28 cellular contexts compared by ENCODE assay signal in the genomic region with DNA sequence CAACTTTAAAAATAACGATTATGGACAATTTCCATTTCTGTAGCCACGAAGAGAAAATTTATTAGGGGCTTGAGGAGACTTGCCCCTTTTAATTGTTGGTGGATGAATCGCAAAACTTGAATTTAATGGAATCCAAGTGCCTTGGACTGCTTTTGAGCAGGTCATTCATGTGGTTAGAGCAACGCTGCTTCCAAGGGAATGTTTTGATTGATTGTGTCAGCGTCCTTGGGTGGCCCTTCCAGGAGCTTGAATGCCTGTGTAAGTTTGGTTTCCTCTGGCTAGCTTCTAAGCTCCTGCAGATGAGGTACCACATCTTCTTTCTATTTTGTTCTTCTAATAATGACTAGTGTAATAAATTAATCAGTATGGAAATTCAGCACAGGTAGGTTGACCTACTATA.
DNase-seq lines count a peak whose midpoint lies in the region; ATAC-seq and TF ChIP-seq lines count a peak whose summit lies in the region.
"Had no signal": no experiment of that assay in that cellular context is flagged by ENCODE, and none has a peak within 500 bp of the region (broad histone marks: within the 10 kb centered on the region; RNA-seq: fewer than 3 reads in every experiment).

No MANE protein-coding gene starts in this region.

- H3K4me1 ChIP-seq in SJSA1 (replicated peaks) (peaks cover 25% of the 10 kb centered on the region), osteoblast (ENCODE audit: insufficient read depth, low read length) (peaks cover 42% of the 10 kb centered on the region)
- H3K4me1 ChIP-seq: BLaER1, prostate gland, suprapubic skin had no signal

- H3K79me2 ChIP-seq in osteoblast (ENCODE audit: insufficient read depth, low read length): peaks cover 85% of the 10 kb centered on the region

- H3K9me3 ChIP-seq in AG04450 (ENCODE audit: control insufficient read depth, insufficient read depth, low read length): no peaks in the 10 kb centered on the region
- H3K9me3 ChIP-seq in SJSA1 (replicated peaks): no peaks in the 10 kb centered on the region
- H3K9me3 ChIP-seq in osteoblast (ENCODE audit: low read depth, low read length): no peaks in the 10 kb centered on the region
- H3K9me3 ChIP-seq: BLaER1, esophagus squamous epithelium, prostate gland, suprapubic skin had no signal

- H3K4me2 ChIP-seq in osteoblast (ENCODE audit: insufficient read depth, low read length): no peak overlapping the region
- H3K4me2 ChIP-seq: BLaER1 had no signal

- no peaks in the 10 kb centered on the region for H4K20me1 ChIP-seq in osteoblast (ENCODE audit: insufficient read depth, low read length)
- H4K20me1 ChIP-seq: BLaER1 had no signal

- ATAC-seq in HG03280 (IDR thresholded peaks at IDR 0.05; ENCODE audit: unreplicated experiment): no peak
- ATAC-seq: activated CD4-positive, CD25-positive, alpha-beta regulatory T cell treated with anti-CD3 and anti-CD28 coated beads, Interleukin-2, amount 50 U/mL, for 24 hours; activated naive CD8-positive, alpha-beta T cell treated with anti-CD3 and anti-CD28 coated beads, Interleukin-2, amount 50 U/mL, for 24 hours; GM12878 had no signal

- no peaks in the 10 kb centered on the region for H3K36me3 ChIP-seq in SJSA1
- H3K36me3 ChIP-seq in osteoblast (ENCODE audit: insufficient read depth, low read length): peaks cover 5% of the 10 kb centered on the region
- H3K36me3 ChIP-seq: BLaER1, esophagus squamous epithelium, prostate gland, suprapubic skin had no signal

- TF ChIP-seq CTCF in AG04450 (IDR thresholded peaks at IDR 0.05; ENCODE audit: low read depth, low read length) (no peak), choroid plexus epithelial cell (conservative IDR thresholded peaks at IDR 0.05; ENCODE audit: low read depth, low read length) (no peak), osteoblast (IDR thresholded peaks at IDR 0.05; ENCODE audit: extremely low read depth, low read depth, low read length) (no peak)

- POLR2A ChIA-PET in AG04450 (lab: Yijun Ruan, JAX): no interaction called here

- CTCF ChIA-PET in AG04450 (lab: Charles Lee): interaction anchor here (0.5 kb wide), 3 partner anchors 10 to 427 kb away, joined by 3 read pairs; no protein-coding TSS in a partner anchor

- no peak for DNase-seq in AG04450 (ENCODE audit: low read depth, low spot score)
- peak; percentile 37 to 62 for DNase-seq in SJSA1 (ENCODE audit: low read depth in 1 of 2, low spot score in 2 of 2)
- DNase-seq in choroid plexus epithelial cell (ENCODE audit: low read depth): peak; percentile 76
- peak; percentile 32 for DNase-seq in osteoblast (ENCODE audit: insufficient read length, low spot score, missing footprints)
- DNase-seq in pons (ENCODE audit: low spot score): no peak
- no peak for DNase-seq in NCI-H187 (lab: John Stamatoyannopoulos, UW)
- DNase-seq in NCI-H526 treated with DMSO at 0.1 percent for 48 hours (lab: John Stamatoyannopoulos, UW): no peak
- DNase-seq: activated CD4-positive, alpha-beta memory T cell treated with anti-CD3 and anti-CD28 coated beads, Interleukin-2, amount 10 ng/mL, durations not matched to agents 7 days and 5 days; activated gamma-delta T cell; activated naive CD8-positive, alpha-beta T cell treated with anti-CD3 and anti-CD28 coated beads, Interleukin-2, amount 50 U/mL, for 24 hours; COR-L47; cortex of kidney; DMS79 treated with DMSO at 0.1 percent for 48 hours; endodermal cell; esophagus squamous epithelium; HCEC 1CT; head of caudate nucleus; NCI-H510A; NK-92 treated with Interleukin-12 subunit alpha and Interleukin-12 subunit beta, amount 100 ng/mL, for 24 hours; SHP77 treated with DMSO at 0.1 percent for 48 hours; stimulated activated CD4-positive, alpha-beta T cell treated with anti-CD3 and anti-CD28 coated beads, Interleukin-1b, Interleukin-23, amount 100 ng/mL, for 48 hours; T-helper 1 cell had no signal

- H3K27ac ChIP-seq in AG04450 (ENCODE audit: low read depth, low read length): peak overlapping the region; percentile 12
- no peak overlapping the region for H3K27ac ChIP-seq in SJSA1
- no peak overlapping the region for H3K27ac ChIP-seq in osteoblast (ENCODE audit: low read depth, low read length)
- H3K27ac ChIP-seq: BLaER1, prostate gland, suprapubic skin had no signal

- H3K4me3 ChIP-seq in AG04450 (ENCODE audit: low read depth, low read length) (no peak overlapping the region), SJSA1 (no peak overlapping the region), choroid plexus epithelial cell (ENCODE audit: low read depth, low read length) (no peak overlapping the region), osteoblast (ENCODE audit: insufficient read depth, low read length) (no peak overlapping the region)
- H3K4me3 ChIP-seq: BLaER1, esophagus squamous epithelium, GM12878, prostate gland, suprapubic skin had no signal

- no peak overlapping the region for H2AFZ ChIP-seq in osteoblast (ENCODE audit: low read length)

- H3K27me3 ChIP-seq in AG04450 (ENCODE audit: control insufficient read depth, insufficient read depth, low read length) (no peaks in the 10 kb centered on the region), SJSA1 (replicated peaks) (no peaks in the 10 kb centered on the region), osteoblast (ENCODE audit: insufficient read depth, low read length) (no peaks in the 10 kb centered on the region)
- H3K27me3 ChIP-seq: BLaER1, esophagus squamous epithelium, suprapubic skin had no signal

Comparison
In these comparisons a context has a peak if more than half of its experiments do, and no peak if none do; other contexts are left out.
1. DNase-seq: peak in SJSA1 (2 of 2), choroid plexus epithelial cell (single experiment) and osteoblast (single experiment); none in AG04450 (single experiment), pons (single experiment), NCI-H187 (0 of 2) and NCI-H526 treated with DMSO at 0.1 percent for 48 hours (single experiment).